Comparison of ENCODE assay signal across 8 cellular contexts in genomic region chr1:44029911-44030605, GRCh38. TPM values are rescaled to one million over a fixed set of nuclear protein-coding genes. Genes with fewer than 3 reads are reported as not detected.
DNase-seq lines count a peak whose midpoint lies in the region; ATAC-seq and TF ChIP-seq lines count a peak whose summit lies in the region.

No MANE protein-coding gene starts in this region.

- TF ChIP-seq CTCF in choroid plexus epithelial cell (conservative IDR thresholded peaks at IDR 0.05; ENCODE audit: low read depth, low read length): no peak

- ATAC-seq in GM19025 (IDR thresholded peaks at IDR 0.05; ENCODE audit: low read depth, unreplicated experiment): peak; percentile 80
- ATAC-seq in HG03175 (IDR thresholded peaks at IDR 0.05; ENCODE audit: unreplicated experiment): peak; percentile 89

- DNase-seq in AML-193 (lab: John Stamatoyannopoulos, UW): peak; percentile 66 to 81
- peak; percentile 77 for DNase-seq in NCI-H460 (ENCODE audit: extremely low read depth, low read depth)
- peak; percentile 80 to 82 for DNase-seq in activated CD4-positive, alpha-beta T cell treated with anti-CD3 and anti-CD28 coated beads for 24 hours (ENCODE audit: low read depth in 2 of 2)
- peak; percentile 89 for DNase-seq in choroid plexus epithelial cell (ENCODE audit: low read depth)
- DNase-seq in left kidney (ENCODE audit: low read depth, low spot score): peak; percentile 95
- peak; percentile 78 to 91 for DNase-seq in stimulated activated CD4-positive, alpha-beta T cell treated with anti-CD3 and anti-CD28 coated beads, Interleukin-1b, Interleukin-23, amount 100 ng/mL, for 4 hours (ENCODE audit: low read depth in 2 of 2)

- peak overlapping the region; percentile 80 for H3K4me3 ChIP-seq in choroid plexus epithelial cell (ENCODE audit: low read depth, low read length)

RNA-seq across cellular contexts. Expression of gene SLC6A9, which starts 1.2 kb away (rescaled TPM):
- total RNA-seq in NCI-H460 (2014; rRNA removed; shearing (Covaris generic)): 12.1 and 12.9 TPM in 2 replicates
- polyA plus RNA-seq in NCI-H460 (2014; cell fraction: nucleus; rRNA removed): 2.6 and 12.2 TPM in 2 replicates

RNA-seq across cellular contexts. Expression of gene CCDC24, which starts 38.7 kb away (rescaled TPM):
- total RNA-seq in NCI-H460 (2014; rRNA removed; shearing (Covaris generic)): 1.0 and 1.2 TPM in 2 replicates
- polyA plus RNA-seq in NCI-H460 (2014; cell fraction: nucleus; rRNA removed): 6.8 and 9.5 TPM in 2 replicates

RNA-seq across cellular contexts. Expression of gene B4GALT2, which starts 51.0 kb away (rescaled TPM):
- total RNA-seq in NCI-H460 (2014; rRNA removed; shearing (Covaris generic)): 38.6 and 46.2 TPM in 2 replicates
- 73.0 and 79.0 TPM in 2 replicates for polyA plus RNA-seq in NCI-H460 (2014; cell fraction: nucleus; rRNA removed)

RNA-seq across cellular contexts. Expression of gene ATP6V0B, which starts 55.3 kb away (rescaled TPM):
- 109 and 124 TPM in 2 replicates for total RNA-seq in NCI-H460 (2014; rRNA removed; shearing (Covaris generic))
- polyA plus RNA-seq in NCI-H460 (2014; cell fraction: nucleus; rRNA removed): 145 and 227 TPM in 2 replicates

Comparison
In these comparisons a context has a peak if more than half of its experiments do, and no peak if none do; other contexts are left out.
1. Peak in every context shown above with its lines: DNase-seq, ATAC-seq and H3K4me3 ChIP-seq.